ENCODE assay signal across 9 cellular contexts in the genomic region with DNA sequence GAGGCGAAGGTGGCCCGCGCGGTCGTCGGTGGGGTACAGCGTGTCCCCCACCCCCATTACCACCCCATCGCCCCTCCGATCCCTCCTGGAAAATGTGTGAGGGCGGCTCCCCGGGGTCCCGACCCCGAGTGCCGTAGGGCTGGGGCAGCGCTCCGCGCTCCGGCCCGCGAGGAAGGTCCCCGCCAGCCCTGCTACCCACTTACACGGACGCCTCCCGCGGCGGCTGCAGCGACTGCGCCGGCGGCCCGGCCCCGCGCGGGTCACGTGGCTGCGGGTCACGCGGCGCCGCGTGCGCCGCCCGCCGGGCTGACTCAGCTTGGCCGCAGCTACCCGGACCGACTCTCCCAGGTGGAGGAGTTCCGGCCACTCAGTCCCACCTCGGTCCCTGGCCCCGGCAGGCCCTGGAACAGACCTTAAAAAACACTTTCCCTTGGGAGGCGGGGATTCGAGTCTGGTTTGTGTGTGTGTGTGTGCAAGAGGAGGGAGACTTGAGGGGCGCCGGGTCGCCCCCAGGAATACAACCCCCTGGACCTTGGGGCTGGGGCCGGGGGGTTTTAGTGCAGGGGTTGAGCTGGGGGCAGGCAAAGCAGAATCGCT. TPM values are rescaled to one million over a fixed set of nuclear protein-coding genes. Genes with fewer than 3 reads are reported as not detected.
A peak's percentile ranks its signal among the peaks of the same experiment; 100 is the strongest.
DNase-seq lines count a peak whose midpoint lies in the region; ATAC-seq, FAIRE-seq and TF ChIP-seq lines count a peak whose summit lies in the region.
"Had no signal": no experiment of that assay in that cellular context is flagged by ENCODE, and none has a peak within 500 bp of the region (broad histone marks: within the 10 kb centered on the region; RNA-seq: fewer than 3 reads in every experiment).

A gene (minus strand): TSS at position 236 of the 597 bp plus-strand sequence. CDS start 992 bp downstream, outside the sequence.

- peaks cover 64% of the 10 kb centered on the region for H3K4me1 Mint-ChIP-seq in activated T-helper 2 cell treated with anti-CD3 and anti-CD28 coated beads, Interferon-gamma antibody, Interleukin-2, Interleukin-4, amounts not matched to agents 10 μg/mL and 5 μg/mL and 100 μg/mL, durations not matched to agents 14 hours and 24 hours and 36 hours (ENCODE audit: low read depth)
- H3K4me1 Mint-ChIP-seq in naive thymus-derived CD8-positive, alpha-beta T cell, result peaks cover 22 to 80% (median 64%) of the 10 kb centered on the region in 4 donors

- no peak for TF ChIP-seq CTCF in fibroblast of mammary gland (conservative IDR thresholded peaks at IDR 0.05; ENCODE audit: control insufficient read depth, insufficient read depth, low read depth, low read length)

- DNase-seq in C1 segment of cervical spinal cord (lab: John Stamatoyannopoulos, UW) (peak in 13 of 14 donors; percentile 54 to 89 (median 76)), RCC 7860 (ENCODE audit: low spot score) (peak; percentile 61), fibroblast of mammary gland (ENCODE audit: low read depth) (peak; percentile 77)
- peak; percentile 61 for DNase-seq in activated T-helper 2 cell treated with anti-CD3 and anti-CD28 coated beads, Interferon-gamma antibody, Interleukin-2, Interleukin-4, amounts not matched to agents 10 μg/mL and 5 μg/mL and 100 μg/mL, durations not matched to agents 14 hours and 24 hours and 36 hours (ENCODE audit: low spot score)
- peak; percentile 28 to 70 (median 59) for DNase-seq in naive thymus-derived CD8-positive, alpha-beta T cell
- peak; percentile 82 for DNase-seq in stimulated activated naive CD8-positive, alpha-beta T cell treated with anti-CD3 and anti-CD28 coated beads, Interleukin-15, Interleukin-2, amounts not matched to agents 100 U/mL and 50 U/mL, for 24 hours

- intact Hi-C loops in activated T-helper 2 cell treated with anti-CD3 and anti-CD28 coated beads, Interferon-gamma antibody, Interleukin-2, Interleukin-4, amounts not matched to agents 10 μg/mL and 5 μg/mL and 100 μg/mL, durations not matched to agents 14 hours and 24 hours and 36 hours (cut with micrococcal nuclease), result no loop called here

- peaks cover 29% of the 10 kb centered on the region for H3K36me3 Mint-ChIP-seq in activated T-helper 2 cell treated with anti-CD3 and anti-CD28 coated beads, Interferon-gamma antibody, Interleukin-2, Interleukin-4, amounts not matched to agents 10 μg/mL and 5 μg/mL and 100 μg/mL, durations not matched to agents 14 hours and 24 hours and 36 hours (ENCODE audit: low read depth)
- H3K36me3 Mint-ChIP-seq in naive thymus-derived CD8-positive, alpha-beta T cell, result peaks cover 0 to 3% (median 0%) of the 10 kb centered on the region in 3 donors

- POLR2A ChIA-PET in naive thymus-derived CD8-positive, alpha-beta T cell (lab: Charles Lee), result interaction anchor here (0.7 to 6.3 kb wide), 11 partner anchors 8 to 329 kb away, joined by 3 to 76 read pairs (median 7); a partner anchor contains a TSS

- no peaks in the 10 kb centered on the region for H3K27me3 Mint-ChIP-seq in activated T-helper 2 cell treated with anti-CD3 and anti-CD28 coated beads, Interferon-gamma antibody, Interleukin-2, Interleukin-4, amounts not matched to agents 10 μg/mL and 5 μg/mL and 100 μg/mL, durations not matched to agents 14 hours and 24 hours and 36 hours (ENCODE audit: low read depth)
- no peaks in the 10 kb centered on the region for H3K27me3 Mint-ChIP-seq in naive thymus-derived CD8-positive, alpha-beta T cell

- H3K27ac Mint-ChIP-seq in activated T-helper 2 cell treated with anti-CD3 and anti-CD28 coated beads, Interferon-gamma antibody, Interleukin-2, Interleukin-4, amounts not matched to agents 10 μg/mL and 5 μg/mL and 100 μg/mL, durations not matched to agents 14 hours and 24 hours and 36 hours, result peak within 1 kb of the TSS; percentile 96
- H3K27ac Mint-ChIP-seq in naive thymus-derived CD8-positive, alpha-beta T cell, result peak within 1 kb of the TSS; percentile 87 to 96 (median 92)

- peak; percentile 83 for ATAC-seq in GM19324 (IDR thresholded peaks at IDR 0.05; ENCODE audit: low FRiP score, unreplicated experiment)
- peak; percentile 44 for ATAC-seq in HG03460 (IDR thresholded peaks at IDR 0.05; ENCODE audit: unreplicated experiment)
- peak; percentile 68 to 75 for ATAC-seq in naive thymus-derived CD8-positive, alpha-beta T cell
- ATAC-seq in stimulated activated naive CD8-positive, alpha-beta T cell treated with anti-CD3 and anti-CD28 coated beads, Interleukin-15, Interleukin-2, amounts not matched to agents 100 U/mL and 50 U/mL, for 24 hours, result peak; percentile 16

- no peak for FAIRE-seq in RCC 7860 (lab: Jason Lieb, UNC)
- FAIRE-seq: endometrium had no signal

- H3K9me3 Mint-ChIP-seq in activated T-helper 2 cell treated with anti-CD3 and anti-CD28 coated beads, Interferon-gamma antibody, Interleukin-2, Interleukin-4, amounts not matched to agents 10 μg/mL and 5 μg/mL and 100 μg/mL, durations not matched to agents 14 hours and 24 hours and 36 hours, result no peaks in the 10 kb centered on the region
- no peaks in the 10 kb centered on the region for H3K9me3 Mint-ChIP-seq in naive thymus-derived CD8-positive, alpha-beta T cell

- peak within 1 kb of the TSS; percentile 81 for H3K4me3 Mint-ChIP-seq in activated T-helper 2 cell treated with anti-CD3 and anti-CD28 coated beads, Interferon-gamma antibody, Interleukin-2, Interleukin-4, amounts not matched to agents 10 μg/mL and 5 μg/mL and 100 μg/mL, durations not matched to agents 14 hours and 24 hours and 36 hours (ENCODE audit: low read depth)
- H3K4me3 Mint-ChIP-seq in naive thymus-derived CD8-positive, alpha-beta T cell, result peak within 1 kb of the TSS; percentile 79 to 91 (median 87)

- H3K4me3 ChIP-seq in fibroblast of mammary gland (ENCODE audit: control insufficient read depth, low read depth, low read length), result peak within 1 kb of the TSS; percentile 90

RNA-seq across cellular contexts. Expression of the gene that starts here (rescaled TPM):
- total RNA-seq in activated T-helper 2 cell treated with anti-CD3 and anti-CD28 coated beads, Interferon-gamma antibody, Interleukin-2, Interleukin-4, amounts not matched to agents 10 μg/mL and 5 μg/mL and 100 μg/mL, durations not matched to agents 14 hours and 24 hours and 36 hours, result 35.8 and 43.7 TPM in 2 replicates
- 10 to 100 TPM; 27.3 to 29.4 TPM for total RNA-seq in naive thymus-derived CD8-positive, alpha-beta T cell
- 10 to 100 TPM; 40.9 to 51.0 (median 43.9) TPM for polyA plus RNA-seq in naive thymus-derived CD8-positive, alpha-beta T cell

Comparison
In these comparisons a context has a peak if more than half of its experiments do, and no peak if none do; other contexts are left out.
1. Peak in every context shown above with its lines: DNase-seq, ATAC-seq and H3K4me3 ChIP-seq.
2. ATAC-seq: peak in every context shown above with its lines; median percentile 83 in GM19324; 72 in naive thymus-derived CD8-positive, alpha-beta T cell; 44 in HG03460; 16 in stimulated activated naive CD8-positive, alpha-beta T cell treated with anti-CD3 and anti-CD28 coated beads, Interleukin-15, Interleukin-2, amounts not matched to agents 100 U/mL and 50 U/mL, for 24 hours.